ENCODE assay signal across 8 cellular contexts in genomic region chr3:71057526-71057894, GRCh38.
DNase-seq lines count a peak whose midpoint lies in the region; ATAC-seq, FAIRE-seq and TF ChIP-seq lines count a peak whose summit lies in the region.

No MANE protein-coding gene starts in this region.

- no peaks in the 10 kb centered on the region for H3K9me3 ChIP-seq in keratinocyte (ENCODE audit: control insufficient read depth, low read depth, low read length)
- no peaks in the 10 kb centered on the region for H3K9me3 ChIP-seq in thymus (ENCODE audit: control insufficient read depth)

- peaks cover 52% of the 10 kb centered on the region for H3K4me1 Mint-ChIP-seq in activated CD8-positive, alpha-beta memory T cell treated with anti-CD3 and anti-CD28 coated beads, Interleukin-2, amount 10 ng/mL, durations not matched to agents 7 days and 5 days
- H3K4me1 Mint-ChIP-seq in activated T-cell treated with anti-CD3 and anti-CD28 coated beads, Interleukin-2, amount 50 U/mL, for 72 hours (ENCODE audit: low read depth) = no peaks in the 10 kb centered on the region

- H3K27ac Mint-ChIP-seq in activated CD8-positive, alpha-beta memory T cell treated with anti-CD3 and anti-CD28 coated beads, Interleukin-2, amount 10 ng/mL, durations not matched to agents 7 days and 5 days = peak overlapping the region; percentile 56
- no peak overlapping the region for H3K27ac Mint-ChIP-seq in activated T-cell treated with anti-CD3 and anti-CD28 coated beads, Interleukin-2, amount 50 U/mL, for 72 hours

- H2AFZ ChIP-seq in keratinocyte (ENCODE audit: control insufficient read depth, low read length) = peak overlapping the region; percentile 31

- TF ChIP-seq CTCF in keratinocyte (optimal IDR thresholded peaks at IDR 0.05 in 1 of 3, IDR thresholded peaks at IDR 0.05 in 1 of 3, conservative IDR thresholded peaks at IDR 0.05 in 1 of 3; ENCODE audit: extremely low read depth in 1 of 3, insufficient read depth in 2 of 3, low read length in 3 of 3) = no peak

- no peak for DNase-seq in activated CD8-positive, alpha-beta memory T cell treated with anti-CD3 and anti-CD28 coated beads, Interleukin-2, amount 10 ng/mL, durations not matched to agents 7 days and 5 days
- no peak for DNase-seq in activated CD8-positive, alpha-beta memory T cell treated with anti-CD3 and anti-CD28 coated beads, Interleukin-2, amount 50 U/mL, for 4 hours
- DNase-seq in activated T-cell treated with anti-CD3 and anti-CD28 coated beads, Interleukin-2, amount 50 U/mL, for 72 hours = no peak
- DNase-seq in keratinocyte (ENCODE audit: low read depth, low spot score) (no peak), D341Med (ENCODE audit: low spot score) (no peak), NCI-H510A (lab: John Stamatoyannopoulos, UW) (no peak), ureter (ENCODE audit: low spot score) (no peak)

- dilution Hi-C loops in keratinocyte (cut with MboI; ENCODE audit: extremely low pct_ligation_motif_present, low sequenced_read_pairs) = no loop called here

- H3K36me3 ChIP-seq in keratinocyte (ENCODE audit: control insufficient read depth in 2 of 2, extremely low read depth in 1 of 2, insufficient read depth in 2 of 2, low read length in 2 of 2) (peaks cover 0 to 16% of the 10 kb centered on the region in 2 experiments), thymus (ENCODE audit: control insufficient read depth, insufficient read depth) (peaks cover under 1% of the 10 kb centered on the region)

- H3K4me1 ChIP-seq in keratinocyte (ENCODE audit: control insufficient read depth, extremely low read depth, insufficient read depth, low read length) (peaks cover 61% of the 10 kb centered on the region), thymus (ENCODE audit: control insufficient read depth, insufficient read depth, low read length) (peaks cover 3% of the 10 kb centered on the region)

- no peaks in the 10 kb centered on the region for H3K9me3 Mint-ChIP-seq in activated CD8-positive, alpha-beta memory T cell treated with anti-CD3 and anti-CD28 coated beads, Interleukin-2, amount 10 ng/mL, durations not matched to agents 7 days and 5 days (ENCODE audit: low read depth)
- H3K9me3 Mint-ChIP-seq in activated T-cell treated with anti-CD3 and anti-CD28 coated beads, Interleukin-2, amount 50 U/mL, for 72 hours = no peaks in the 10 kb centered on the region

- peak overlapping the region; percentile 73 for H3K9ac ChIP-seq in keratinocyte (ENCODE audit: control insufficient read depth, extremely low read depth, insufficient read depth, low read length)

- peak; percentile 90 for FAIRE-seq in keratinocyte (lab: Jason Lieb, UNC)

- CTCF ChIA-PET in activated CD8-positive, alpha-beta memory T cell treated with anti-CD3 and anti-CD28 coated beads, Interleukin-2, amount 10 ng/mL, durations not matched to agents 7 days and 5 days (lab: Charles Lee) = interaction anchor here (0.8 to 1.6 kb wide), 2 partner anchors 46 to 51 kb away, joined by 3 read pairs; no protein-coding TSS in a partner anchor

- peaks cover 9% of the 10 kb centered on the region for H3K36me3 Mint-ChIP-seq in activated CD8-positive, alpha-beta memory T cell treated with anti-CD3 and anti-CD28 coated beads, Interleukin-2, amount 10 ng/mL, durations not matched to agents 7 days and 5 days
- peaks cover 7 to 8% of the 10 kb centered on the region in 2 donors for H3K36me3 Mint-ChIP-seq in activated T-cell treated with anti-CD3 and anti-CD28 coated beads, Interleukin-2, amount 50 U/mL, for 72 hours (ENCODE audit: insufficient read depth in 2 of 2)

- no peaks in the 10 kb centered on the region for H4K20me1 ChIP-seq in keratinocyte (ENCODE audit: control insufficient read depth, extremely low read depth, insufficient read depth, low read length)

- H3K27ac ChIP-seq in keratinocyte (ENCODE audit: control insufficient read depth, insufficient read depth, low read length) (peak overlapping the region; percentile 97), thymus (ENCODE audit: low read depth) (peak overlapping the region; percentile 59)

- peak overlapping the region in 2 of 3 experiments; percentile 53 to 64 for H3K4me3 ChIP-seq in keratinocyte (ENCODE audit: control insufficient read depth in 2 of 3, extremely low read depth in 1 of 3, insufficient read depth in 2 of 3, low read depth in 1 of 3, low read length in 3 of 3)
- no peak overlapping the region for H3K4me3 ChIP-seq in thymus (ENCODE audit: low read length)

- H3K27me3 ChIP-seq in keratinocyte (ENCODE audit: control insufficient read depth, extremely low read depth, insufficient read depth, low read length) = no peaks in the 10 kb centered on the region
- H3K27me3 ChIP-seq in thymus (ENCODE audit: control insufficient read depth, insufficient read depth) = no peaks in the 10 kb centered on the region

- peaks cover 79% of the 10 kb centered on the region for H3K79me2 ChIP-seq in keratinocyte (ENCODE audit: control insufficient read depth, insufficient read depth, low read length)

- no peaks in the 10 kb centered on the region for H3K27me3 Mint-ChIP-seq in activated CD8-positive, alpha-beta memory T cell treated with anti-CD3 and anti-CD28 coated beads, Interleukin-2, amount 10 ng/mL, durations not matched to agents 7 days and 5 days
- no peaks in the 10 kb centered on the region for H3K27me3 Mint-ChIP-seq in activated T-cell treated with anti-CD3 and anti-CD28 coated beads, Interleukin-2, amount 50 U/mL, for 72 hours (ENCODE audit: low read depth)

- ATAC-seq in activated CD8-positive, alpha-beta memory T cell treated with anti-CD3 and anti-CD28 coated beads, Interleukin-2, amount 10 ng/mL, durations not matched to agents 7 days and 5 days = peak; percentile 62
- peak; percentile 88 for ATAC-seq in activated T-cell treated with anti-CD3 and anti-CD28 coated beads, Interleukin-2, amount 50 U/mL, for 72 hours (replicated peaks in 1 of 2)

- no peaks in the 10 kb centered on the region for H3K9me1 ChIP-seq in keratinocyte (ENCODE audit: control insufficient read depth, extremely low read depth, insufficient read depth, low read length)

- WGBS in thymus = 73% methylated on average over 4 of the region's 4 CpGs

- peak overlapping the region; percentile 36 for H3K4me3 Mint-ChIP-seq in activated CD8-positive, alpha-beta memory T cell treated with anti-CD3 and anti-CD28 coated beads, Interleukin-2, amount 10 ng/mL, durations not matched to agents 7 days and 5 days
- H3K4me3 Mint-ChIP-seq in activated T-cell treated with anti-CD3 and anti-CD28 coated beads, Interleukin-2, amount 50 U/mL, for 72 hours = peak overlapping the region; percentile 84 to 96

- peak overlapping the region; percentile 98 for H3K4me2 ChIP-seq in keratinocyte (ENCODE audit: control insufficient read depth, extremely low read depth, insufficient read depth, low read depth, low read length)
